ENCODE assay signal across 10 cellular contexts in genomic region chr9:78333-78732, GRCh38. TPM values are rescaled to one million over a fixed set of nuclear protein-coding genes. Genes with fewer than 3 reads are reported as not detected.
DNase-seq lines count a peak whose midpoint lies in the region; ATAC-seq and TF ChIP-seq lines count a peak whose summit lies in the region.
"Not testable (repeated sequence)": the region's sequence is repeated elsewhere in the genome, so short reads cannot be mapped to it uniquely, and the experiment has no call there.
"Had no signal": no experiment of that assay in that cellular context is flagged by ENCODE, and none has a peak within 500 bp of the region (broad histone marks: within the 10 kb centered on the region; RNA-seq: fewer than 3 reads in every experiment).

No MANE protein-coding gene starts in this region.

- peak overlapping the region; percentile 59 for H3K4me2 ChIP-seq in PC-3 (ENCODE audit: low read length)

- not testable (repeated sequence) for TF ChIP-seq CTCF in PC-3 (conservative IDR thresholded peaks at IDR 0.05; ENCODE audit: low read depth, low read length); epithelial cell of esophagus (IDR thresholded peaks at IDR 0.05; ENCODE audit: insufficient read depth, low read depth, low read length, missing control alignments); left lung (IDR thresholded peaks at IDR 0.05); psoas muscle (IDR thresholded peaks at IDR 0.05)

- POLR2A ChIA-PET in PC-3 (lab: Charles Lee; ENCODE audit: unreplicated experiment) = not testable (repeated sequence)

- not testable (repeated sequence) for H3F3A ChIP-seq in PC-3 (ENCODE audit: low read length, unreplicated experiment)

- not testable (repeated sequence) for H3K27me3 ChIP-seq in PC-3 (ENCODE audit: low read length); left lung; psoas muscle (ENCODE audit: insufficient read depth in 3 of 3, low read length in 2 of 3)

- intact Hi-C loops in PC-3 (cut with micrococcal nuclease); left lung (cut with DNase I); psoas muscle (cut with DNase I): not testable (repeated sequence)

- not testable (repeated sequence) for H3K9me2 ChIP-seq in PC-3 (replicated peaks; ENCODE audit: low read length)

- not testable (repeated sequence) for H3K9ac ChIP-seq in PC-3 (ENCODE audit: low read length)

- H3K4me1 ChIP-seq in PC-3 (ENCODE audit: insufficient read depth, low read length) = peaks cover 11% of the 10 kb centered on the region; the same call in 1 of the 2 replicates
- H3K4me1 ChIP-seq in left lung, psoas muscle: not testable (repeated sequence)

- not testable (repeated sequence) for H3K9me3 ChIP-seq in PC-3 (ENCODE audit: low read length); left lung; psoas muscle

- CTCF ChIA-PET in PC-3 (lab: Charles Lee) = not testable (repeated sequence)

- H3K36me3 ChIP-seq in PC-3 (ENCODE audit: low read depth, low read length); left lung; psoas muscle (ENCODE audit: insufficient read depth in 1 of 2, low read depth in 1 of 2): not testable (repeated sequence)

- not testable (repeated sequence) for H3K4me3 ChIP-seq in PC-3 (ENCODE audit: low read length); epithelial cell of esophagus (ENCODE audit: low read length); left lung; psoas muscle

- not testable (repeated sequence) for H4K20me1 ChIP-seq in PC-3 (ENCODE audit: low read length)

- WGBS in psoas muscle, 3 donors = 44 to 76% (median 63%) methylated on average over 3 of the region's 3 CpGs

- H2AFZ ChIP-seq in PC-3 (ENCODE audit: low read length) = not testable (repeated sequence)

- peak overlapping the region; percentile 71 for H3K27ac ChIP-seq in PC-3 (ENCODE audit: low read length)
- H3K27ac ChIP-seq in left lung, psoas muscle: not testable (repeated sequence)

- BruUV-seq in PC-3 (replicated peaks; lab: Mats Ljungman, UMichigan) = not testable (repeated sequence)

- DNase-seq in EL = peak; percentile 30
- DNase-seq in HCEC 1CT = peak; percentile 18
- peak; percentile 44 for DNase-seq in PC-3
- peak; percentile 21 for DNase-seq in epithelial cell of esophagus (ENCODE audit: low read depth)
- DNase-seq in left lung, psoas muscle: not testable (repeated sequence)

- not testable (repeated sequence) for H3K79me2 ChIP-seq in PC-3 (ENCODE audit: low read length)

- peak; percentile 29 for ATAC-seq in PC-3
- ATAC-seq in left lung = peak; percentile 37
- ATAC-seq in psoas muscle = peak in 3 of 4 donors; percentile 58 to 71 (median 68)

RNA-seq across cellular contexts. Expression of gene FOXD4, which starts 39.9 kb away (rescaled TPM):
- total RNA-seq in PC-3 (2014; rRNA removed) = 0.80 and 0.98 TPM in 2 replicates
- total RNA-seq in left lung = under 1 TPM; 0.64 to 0.71 TPM
- under 1 TPM; 0.13 to 0.27 (median 0.17) TPM for total RNA-seq in psoas muscle
- under 1 TPM; 0.15 to 0.66 (median 0.25) TPM for polyA plus RNA-seq in psoas muscle
- total RNA-seq: H4 had no signal
- polyA plus RNA-seq: CD14-positive monocyte; CD8-positive, alpha-beta memory T cell; GM23338 had no signal

RNA-seq across cellular contexts. Expression of gene WASHC1, which starts 49.1 kb away (rescaled TPM):
- total RNA-seq in PC-3 (2014; rRNA removed) (21.7 and 22.9 TPM in 2 replicates), left lung (10 to 100 TPM; 10.5 to 10.9 TPM), psoas muscle (10 to 100 TPM in 3 of 4 donors, 1 to 10 TPM in 1; 7.3 to 15.9 (median 12.1) TPM)
- 10 to 100 TPM in 2 of 3 donors, 1 to 10 TPM in 1; 9.5 to 13.0 (median 12.1) TPM for polyA plus RNA-seq in psoas muscle
